Comparison of ENCODE assay signal across 8 cellular contexts in the genomic region with DNA sequence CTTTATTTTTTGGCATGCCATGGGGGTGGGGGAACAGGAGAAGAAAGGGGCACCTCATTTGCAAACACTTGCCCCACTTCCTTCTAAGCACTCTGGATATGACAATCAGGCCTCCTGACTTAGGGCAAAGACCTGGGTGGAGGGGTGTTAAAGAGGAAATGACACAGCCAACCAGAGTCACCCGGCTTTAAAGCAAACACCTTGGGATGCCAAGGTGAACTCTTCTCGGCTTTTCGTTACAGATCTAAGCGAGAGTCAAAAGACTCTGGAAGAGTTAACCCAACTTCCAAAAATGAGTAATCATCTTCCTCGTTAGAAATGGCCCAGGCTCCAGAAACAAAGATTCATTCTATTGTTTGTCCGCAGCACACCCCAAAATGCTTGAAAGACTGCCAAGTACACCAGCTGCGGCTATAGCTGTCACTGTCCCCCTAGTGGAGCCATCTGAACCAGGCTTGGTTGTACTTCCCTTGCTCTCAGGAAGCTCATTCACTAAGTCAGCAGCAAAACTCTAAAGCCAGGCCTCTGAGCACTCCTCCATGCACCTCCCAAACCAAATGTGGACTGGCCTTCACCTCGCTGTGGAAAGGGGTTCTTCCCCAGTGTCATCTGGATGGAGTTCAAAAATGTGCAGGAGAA. TPM values are rescaled to one million over a fixed set of nuclear protein-coding genes. Genes with fewer than 3 reads are reported as not detected.
DNase-seq lines count a peak whose midpoint lies in the region; ATAC-seq and TF ChIP-seq lines count a peak whose summit lies in the region.

No MANE protein-coding gene starts in this region.

- no peaks in the 10 kb centered on the region for H4K20me1 ChIP-seq in KMS-11 (ENCODE audit: insufficient read depth)

- peaks cover 64% of the 10 kb centered on the region for H3K79me2 ChIP-seq in KMS-11 (ENCODE audit: insufficient read depth, low read depth)

- peak; percentile 80 for DNase-seq in activated CD4-positive, alpha-beta T cell treated with anti-CD3 and anti-CD28 coated beads for 48 hours
- peak; percentile 73 for DNase-seq in effector CD4-positive, alpha-beta T cell
- peak in 1 of 2 donors; percentile 74 for DNase-seq in upper lobe of left lung
- DNase-seq in HuH-7 (ENCODE audit: low spot score) = no peak

- no peaks in the 10 kb centered on the region for H3K9me3 ChIP-seq in mucosa of rectum (ENCODE audit: control insufficient read depth in 2 of 2, low read length in 2 of 2)
- no peaks in the 10 kb centered on the region for H3K9me3 ChIP-seq in upper lobe of left lung

- H3K4me2 ChIP-seq in KMS-11 = peak overlapping the region; percentile 53

- WGBS in upper lobe of left lung, 2 donors = 16 to 28% methylated on average over 8 of the region's 8 CpGs

- H3K4me1 ChIP-seq in KMS-11 (ENCODE audit: low read depth, poor library complexity, severe bottlenecking) (peaks cover 84% of the 10 kb centered on the region), mucosa of rectum (ENCODE audit: control insufficient read depth in 2 of 2, insufficient read depth in 2 of 2, low read length in 2 of 2) (peaks cover 62 to 74% of the 10 kb centered on the region in 2 donors), upper lobe of left lung (peaks cover 71 to 96% (median 86%) of the 10 kb centered on the region in 4 donors)

- no peaks in the 10 kb centered on the region for H3K36me3 ChIP-seq in KMS-11 (ENCODE audit: insufficient read depth)
- H3K36me3 ChIP-seq in mucosa of rectum (ENCODE audit: control insufficient read depth in 2 of 2, insufficient read depth in 2 of 2, low read length in 2 of 2) = no peaks in the 10 kb centered on the region
- no peaks in the 10 kb centered on the region for H3K36me3 ChIP-seq in upper lobe of left lung

- ATAC-seq in GM21576 (IDR thresholded peaks at IDR 0.05; ENCODE audit: unreplicated experiment) = peak; percentile 34
- ATAC-seq in upper lobe of left lung (ENCODE audit: low FRiP score in 2 of 2) = peak; percentile 53 to 65

- no peak for TF ChIP-seq EP300 in upper lobe of left lung (IDR thresholded peaks at IDR 0.05)

- no peak overlapping the region for H2AFZ ChIP-seq in KMS-11 (ENCODE audit: low read depth)

- H3K9ac ChIP-seq in KMS-11 (no peak overlapping the region; the same call in 1 of the 2 replicates), mucosa of rectum (ENCODE audit: low read depth in 1 of 2, low read length in 2 of 2) (peak overlapping the region; percentile 47 to 49)

- H3K27ac ChIP-seq in KMS-11 (peak overlapping the region; percentile 49), mucosa of rectum (ENCODE audit: low read depth in 2 of 2, low read length in 2 of 2) (peak overlapping the region; percentile 77 to 89), upper lobe of left lung (peak overlapping the region; percentile 69 to 86 (median 75))

- H3K4me3 ChIP-seq in GM08714 (ENCODE audit: low read length) (peak overlapping the region; percentile 4; the same call in 1 of the 2 replicates), KMS-11 (IDR thresholded peaks at IDR 0.05; ENCODE audit: insufficient read depth, low read depth, low read length) (no peak overlapping the region), mucosa of rectum (ENCODE audit: low read length in 2 of 2) (peak overlapping the region in 1 of 2 donors; percentile 45), upper lobe of left lung (no peak overlapping the region)

- peak; percentile 50 for TF ChIP-seq CTCF in KMS-11 (conservative IDR thresholded peaks at IDR 0.05; ENCODE audit: low read depth, low read length)
- TF ChIP-seq CTCF in upper lobe of left lung (IDR thresholded peaks at IDR 0.05) = peak; percentile 40 to 72 (median 60)

- H3K27me3 ChIP-seq in KMS-11 (ENCODE audit: insufficient read depth, low read depth) (no peaks in the 10 kb centered on the region), mucosa of rectum (ENCODE audit: control insufficient read depth in 2 of 2, insufficient read depth in 2 of 2, low read length in 2 of 2) (no peaks in the 10 kb centered on the region), upper lobe of left lung (no peaks in the 10 kb centered on the region)

- no peak for TF ChIP-seq POLR2A in upper lobe of left lung (IDR thresholded peaks at IDR 0.05)

RNA-seq across cellular contexts. Expression of a gene that starts 24.8 kb away (rescaled TPM):
- 10 to 100 TPM; 35.8 to 62.5 (median 47.8) TPM for total RNA-seq in upper lobe of left lung
